In genomic region chr1:56385314-56385713, GRCh38 we compare ENCODE assay signal across 17 cellular contexts.
DNase-seq lines count a peak whose midpoint lies in the region; TF ChIP-seq lines count a peak whose summit lies in the region.
"Had no signal": no experiment of that assay in that cellular context is flagged by ENCODE, and none has a peak within 500 bp of the region (broad histone marks: within the 10 kb centered on the region; RNA-seq: fewer than 3 reads in every experiment).

No MANE protein-coding gene starts in this region.

- H3K27me3 ChIP-seq in BLaER1 = no peaks in the 10 kb centered on the region
- no peaks in the 10 kb centered on the region for H3K27me3 ChIP-seq in tibial artery

- no peak overlapping the region for H3K9ac ChIP-seq in BLaER1
- H3K9ac ChIP-seq: GM23248 had no signal

- no peak for TF ChIP-seq CTCF in tibial artery (IDR thresholded peaks at IDR 0.05)

- no peaks in the 10 kb centered on the region for H3K9me3 ChIP-seq in BLaER1
- no peaks in the 10 kb centered on the region for H3K9me3 ChIP-seq in tibial artery

- H3K27ac ChIP-seq in BLaER1 = no peak overlapping the region
- no peak overlapping the region for H3K27ac ChIP-seq in tibial artery
- H3K27ac ChIP-seq: GM23248 had no signal

- H3K4me3 ChIP-seq in BLaER1 (no peak overlapping the region), tibial artery (no peak overlapping the region)
- H3K4me3 ChIP-seq: GM23248, K562 had no signal

- H3K36me3 ChIP-seq in BLaER1 (no peaks in the 10 kb centered on the region), tibial artery (no peaks in the 10 kb centered on the region)

- intact Hi-C loops in tibial artery (cut with DNase I; ENCODE audit: low total_unique reads) = no loop called here

- H3K4me1 ChIP-seq in BLaER1 = peaks cover 15% of the 10 kb centered on the region
- H3K4me1 ChIP-seq in tibial artery = no peaks in the 10 kb centered on the region

- H4K20me1 ChIP-seq in BLaER1 = no peaks in the 10 kb centered on the region

- peak overlapping the region; percentile 12 for H3K4me2 ChIP-seq in BLaER1

- DNase-seq in MV-4-11 (lab: John Stamatoyannopoulos, UW) (peak; percentile 80), amniotic epithelial cell (ENCODE audit: low read depth) (peak; percentile 15), renal cortical epithelial cell (ENCODE audit: low read depth) (peak; percentile 59), tibial artery (no peak), foreskin melanocyte (no peak), T-helper 1 cell (no peak)
- DNase-seq: CD4-positive, alpha-beta T cell; GM23248; H7; Kasumi-1; NCI-H2029; NCI-H446 treated with DMSO at 0.1 percent for 48 hours; NCI-H526 treated with DMSO at 0.1 percent for 48 hours; RPMI8226; SHP77 had no signal

Comparison
In these comparisons a context has a peak if more than half of its experiments do, and no peak if none do; other contexts are left out.
1. DNase-seq: peak in MV-4-11 (single experiment), amniotic epithelial cell (single experiment) and renal cortical epithelial cell (single experiment); none in tibial artery (0 of 2), foreskin melanocyte (single experiment) and T-helper 1 cell (0 of 5).